Comparison of ENCODE assay signal across 23 cellular contexts in the genomic region with DNA sequence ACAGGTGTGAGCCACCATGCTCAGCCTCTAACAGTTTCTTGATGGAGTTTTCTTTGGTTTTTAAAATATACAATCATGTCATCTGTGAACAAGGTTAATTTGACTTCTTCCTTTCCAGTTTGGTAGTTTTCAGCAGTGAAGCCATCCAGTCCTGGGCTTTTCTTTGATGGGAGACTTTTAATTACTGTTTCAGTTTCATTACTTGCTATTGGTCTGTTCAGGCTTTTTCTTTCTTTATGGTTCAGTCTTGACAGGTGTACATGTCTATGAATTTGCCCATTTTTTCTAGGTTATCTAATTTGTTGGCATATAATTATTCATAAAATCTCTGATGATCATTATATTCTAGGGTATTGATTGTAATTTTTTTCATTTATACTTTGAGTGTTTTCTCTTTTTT.
"Had no signal": no experiment of that assay in that cellular context is flagged by ENCODE, and none has a peak within 500 bp of the region (broad histone marks: within the 10 kb centered on the region; RNA-seq: fewer than 3 reads in every experiment).

No MANE protein-coding gene starts in this region.

- H3K27ac ChIP-seq: body of pancreas, cardiac muscle cell, lower lobe of right lung, ovary, psoas muscle, right atrium auricular region, spleen, upper lobe of left lung had no signal

- H3K27ac Mint-ChIP-seq: activated CD4-positive, alpha-beta T cell treated with anti-CD3 and anti-CD28 coated beads, Interleukin-2, amount 10 ng/mL, durations not matched to agents 24 days and 14 days; activated CD8-positive, alpha-beta T cell treated with anti-CD3 and anti-CD28 coated beads, Interleukin-2, amount 10 ng/mL, durations not matched to agents 7 days and 5 days; activated naive CD8-positive, alpha-beta T cell treated with anti-CD3 and anti-CD28 coated beads, Interleukin-2, amount 50 U/mL, for 24 hours; activated T-helper 1 cell treated with anti-CD3 and anti-CD28 coated beads, Interleukin-12 subunit alpha, Interleukin-12 subunit beta, Interleukin-2, Interleukin-4 antibody, amounts not matched to agents 30 ng/mL and 10 ng/mL and 1 ng/mL, durations not matched to agents 14 hours and 24 hours and 36 hours; dendritic cell treated with granulocyte-macrophage colony-stimulating factor and Interleukin-4, amounts not matched to agents 40 ng/mL and 50 ng/mL, for 4 days had no signal

- H3K27me3 Mint-ChIP-seq: activated CD4-positive, alpha-beta T cell treated with anti-CD3 and anti-CD28 coated beads, Interleukin-2, amount 10 ng/mL, durations not matched to agents 24 days and 14 days; activated naive CD8-positive, alpha-beta T cell treated with anti-CD3 and anti-CD28 coated beads, Interleukin-2, amount 50 U/mL, for 24 hours; dendritic cell treated with granulocyte-macrophage colony-stimulating factor and Interleukin-4, amounts not matched to agents 40 ng/mL and 50 ng/mL, for 4 days; naive thymus-derived CD8-positive, alpha-beta T cell had no signal

- ATAC-seq: activated CD4-positive, CD25-positive, alpha-beta regulatory T cell treated with anti-CD3 and anti-CD28 coated beads, Interleukin-2, amount 50 U/mL, for 24 hours; activated CD8-positive, alpha-beta T cell treated with anti-CD3 and anti-CD28 coated beads, Interleukin-2, amount 10 ng/mL, durations not matched to agents 7 days and 5 days; activated naive CD8-positive, alpha-beta T cell treated with anti-CD3 and anti-CD28 coated beads, Interleukin-2, amount 50 U/mL, for 24 hours; naive thymus-derived CD8-positive, alpha-beta T cell; stimulated activated naive CD8-positive, alpha-beta T cell treated with anti-CD3 and anti-CD28 coated beads, Interleukin-15, Interleukin-2, amounts not matched to agents 100 U/mL and 50 U/mL, for 24 hours had no signal

- DNase-seq: activated CD4-positive, alpha-beta T cell treated with anti-CD3 and anti-CD28 coated beads, Interleukin-2, amount 10 ng/mL, durations not matched to agents 24 days and 14 days; activated CD8-positive, alpha-beta T cell treated with anti-CD3 and anti-CD28 coated beads, Interleukin-2, amount 10 ng/mL, durations not matched to agents 7 days and 5 days; activated gamma-delta T cell; activated naive CD4-positive, alpha-beta T cell treated with anti-CD3 and anti-CD28 coated beads, Interleukin-2, amount 50 U/mL, for 16 hours; activated naive CD8-positive, alpha-beta T cell treated with anti-CD3 and anti-CD28 coated beads, Interleukin-2, amount 50 U/mL, for 24 hours; anterior cingulate cortex; effector CD4-positive, alpha-beta T cell; erythroblast; kidney; lower lobe of right lung; naive thymus-derived CD8-positive, alpha-beta T cell; spleen; stimulated activated CD4-positive, alpha-beta T cell treated with anti-CD3 and anti-CD28 coated beads, Interleukin-4, amount 100 ng/mL, for 1 hour; stimulated activated naive CD8-positive, alpha-beta T cell treated with anti-CD3 and anti-CD28 coated beads, Interleukin-15, Interleukin-2, amounts not matched to agents 100 U/mL and 50 U/mL, for 24 hours had no signal

- H3K4me3 Mint-ChIP-seq: activated CD4-positive, alpha-beta T cell treated with anti-CD3 and anti-CD28 coated beads, Interleukin-2, amount 10 ng/mL, durations not matched to agents 24 days and 14 days; activated CD8-positive, alpha-beta T cell treated with anti-CD3 and anti-CD28 coated beads, Interleukin-2, amount 10 ng/mL, durations not matched to agents 7 days and 5 days; activated naive CD8-positive, alpha-beta T cell treated with anti-CD3 and anti-CD28 coated beads, Interleukin-2, amount 50 U/mL, for 24 hours; activated T-helper 1 cell treated with anti-CD3 and anti-CD28 coated beads, Interleukin-12 subunit alpha, Interleukin-12 subunit beta, Interleukin-2, Interleukin-4 antibody, amounts not matched to agents 30 ng/mL and 10 ng/mL and 1 ng/mL, durations not matched to agents 14 hours and 24 hours and 36 hours; dendritic cell treated with granulocyte-macrophage colony-stimulating factor and Interleukin-4, amounts not matched to agents 40 ng/mL and 50 ng/mL, for 4 days; naive thymus-derived CD8-positive, alpha-beta T cell had no signal

- H3K9me3 ChIP-seq: body of pancreas, lower lobe of right lung, ovary, upper lobe of left lung had no signal

- H3K27me3 ChIP-seq: body of pancreas, cardiac muscle cell, ovary, right atrium auricular region, spleen, upper lobe of left lung had no signal

- H3K9me3 Mint-ChIP-seq: dendritic cell treated with granulocyte-macrophage colony-stimulating factor and Interleukin-4, amounts not matched to agents 40 ng/mL and 50 ng/mL, for 4 days had no signal
